ENCODE assay signal across 30 cellular contexts in genomic region chr3:4802903-4803302, GRCh38.
"Had no signal": no experiment of that assay in that cellular context is flagged by ENCODE, and none has a peak within 500 bp of the region (broad histone marks: within the 10 kb centered on the region; RNA-seq: fewer than 3 reads in every experiment).

No MANE protein-coding gene starts in this region.

- H3K4me1 ChIP-seq: breast epithelium, foreskin keratinocyte, pancreas, thyroid gland, upper lobe of left lung had no signal

- H3K27ac ChIP-seq: breast epithelium, foreskin keratinocyte, heart right ventricle, pancreas, psoas muscle, thyroid gland, upper lobe of left lung, VCaP had no signal

- H3K27me3 ChIP-seq: breast epithelium, heart right ventricle, pancreas, thyroid gland, upper lobe of left lung had no signal

- H3K9me3 ChIP-seq: breast epithelium, pancreas, thyroid gland, upper lobe of left lung had no signal

- H3K27ac Mint-ChIP-seq: activated naive CD4-positive, alpha-beta T cell treated with anti-CD3 and anti-CD28 coated beads for 36 hours; dendritic cell treated with granulocyte-macrophage colony-stimulating factor and Interleukin-4, amounts not matched to agents 40 ng/mL and 50 ng/mL, for 4 days; endodermal cell; mesothelial cell of epicardium had no signal

- H3K4me3 Mint-ChIP-seq: activated naive CD4-positive, alpha-beta T cell treated with anti-CD3 and anti-CD28 coated beads for 36 hours; activated T-cell treated with anti-CD3 and anti-CD28 coated beads, Interleukin-2, amount 50 U/mL, for 4 hours; dendritic cell treated with granulocyte-macrophage colony-stimulating factor and Interleukin-4, amounts not matched to agents 40 ng/mL and 50 ng/mL, for 4 days; endodermal cell; mesothelial cell of epicardium; neural crest cell; T-cell had no signal

- H3K4me2 ChIP-seq: smooth muscle cell had no signal

- FAIRE-seq: pancreas, TTC549 had no signal

- DNase-seq: activated CD4-positive, alpha-beta T cell treated with anti-CD3 and anti-CD28 coated beads for 4 hours; activated CD4-positive, alpha-beta T cell treated with anti-CD3 and anti-CD28 coated beads, Interleukin-2, amount 50 U/mL, for 48 hours; activated CD8-positive, alpha-beta memory T cell treated with anti-CD3 and anti-CD28 coated beads for 24 hours; activated CD8-positive, alpha-beta memory T cell treated with anti-CD3 and anti-CD28 coated beads, Interleukin-2, amount 50 U/mL, for 48 hours; activated effector memory CD4-positive, alpha-beta T cell treated with Interleukin-2 at 50 U/mL for 16 hours; activated naive CD4-positive, alpha-beta T cell treated with anti-CD3 and anti-CD28 coated beads for 36 hours; activated T-cell treated with anti-CD3 and anti-CD28 coated beads, Interleukin-2, amount 50 U/mL, for 4 hours; central memory CD4-positive, alpha-beta T cell; endodermal cell; foreskin keratinocyte; heart right ventricle; naive B cell; nucleus accumbens; pancreas; psoas muscle; stimulated activated CD4-positive, alpha-beta T cell treated with anti-CD3 and anti-CD28 coated beads, Interleukin-1b, Interleukin-23, amount 100 ng/mL, for 48 hours; stimulated activated naive CD8-positive, alpha-beta T cell treated with anti-CD3 and anti-CD28 coated beads, Interleukin-15, Interleukin-2, amounts not matched to agents 100 U/mL and 50 U/mL, for 24 hours; substantia nigra; T-cell; T-helper 9 cell; thyroid gland; upper lobe of left lung had no signal

- H3K27me3 Mint-ChIP-seq: dendritic cell treated with granulocyte-macrophage colony-stimulating factor and Interleukin-4, amounts not matched to agents 40 ng/mL and 50 ng/mL, for 4 days; naive B cell; T-cell had no signal

- H3K4me1 Mint-ChIP-seq: endodermal cell, mesothelial cell of epicardium, neural crest cell had no signal

- H3K9me3 Mint-ChIP-seq: activated naive CD4-positive, alpha-beta T cell treated with anti-CD3 and anti-CD28 coated beads for 36 hours; activated T-cell treated with anti-CD3 and anti-CD28 coated beads, Interleukin-2, amount 50 U/mL, for 4 hours; dendritic cell treated with granulocyte-macrophage colony-stimulating factor and Interleukin-4, amounts not matched to agents 40 ng/mL and 50 ng/mL, for 4 days; endodermal cell; mesothelial cell of epicardium; naive B cell had no signal

- ATAC-seq: activated T-cell treated with anti-CD3 and anti-CD28 coated beads, Interleukin-2, amount 50 U/mL, for 4 hours; esophagus mucosa; foreskin keratinocyte; heart right ventricle; pancreas; psoas muscle; stimulated activated naive CD8-positive, alpha-beta T cell treated with anti-CD3 and anti-CD28 coated beads, Interleukin-15, Interleukin-2, amounts not matched to agents 100 U/mL and 50 U/mL, for 24 hours; T-cell had no signal

- H3K4me3 ChIP-seq: breast epithelium, heart right ventricle, pancreas, psoas muscle, smooth muscle cell, thyroid gland, upper lobe of left lung had no signal

- H3K36me3 ChIP-seq: breast epithelium, pancreas had no signal
